Comparison of ENCODE assay signal across 1 cellular context in the genomic region with DNA sequence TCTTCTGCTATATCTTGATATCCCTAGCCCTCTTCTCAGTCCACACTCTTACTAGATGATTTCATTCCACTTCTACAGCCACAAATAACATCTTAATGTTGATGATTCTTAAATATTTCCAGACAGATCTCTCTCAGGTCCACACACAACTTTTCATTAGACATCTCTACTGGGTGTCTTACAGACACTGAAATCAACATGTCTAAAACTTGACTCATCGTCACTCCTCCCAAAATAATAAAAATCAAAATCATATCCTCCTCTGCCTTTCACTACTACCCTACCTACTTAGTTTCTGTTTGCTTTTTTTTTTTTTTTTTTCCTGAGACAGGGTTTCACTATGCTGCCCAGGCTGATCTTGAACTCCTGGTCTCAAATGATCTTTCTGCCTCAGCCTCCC.
TF ChIP-seq lines count a peak whose summit lies in the region.

No MANE protein-coding gene starts in this region.

TF ChIP-seq in SK-N-SH, 30 proteins besides CTCF, POLR2A, EP300 and RAD21:
- no peak for TF ChIP-seq CHD2 (IDR thresholded peaks at IDR 0.05; ENCODE audit: low read length, partially characterized antibody)
